ENCODE assay signal across 8 cellular contexts in genomic region chr12:31324116-31324844, GRCh38. TPM values are rescaled to one million over a fixed set of nuclear protein-coding genes. Genes with fewer than 3 reads are reported as not detected.
DNase-seq lines count a peak whose midpoint lies in the region; ATAC-seq and TF ChIP-seq lines count a peak whose summit lies in the region.

No MANE protein-coding gene starts in this region.

- H3K36me3 ChIP-seq in CD4-positive, CD25-positive, alpha-beta regulatory T cell (ENCODE audit: control insufficient read depth, insufficient read depth, low read length), result no peaks in the 10 kb centered on the region
- H3K36me3 ChIP-seq in thyroid gland, result no peaks in the 10 kb centered on the region

- no peaks in the 10 kb centered on the region for H3K9me3 Mint-ChIP-seq in CD4-positive, CD25-positive, alpha-beta regulatory T cell
- no peaks in the 10 kb centered on the region for H3K9me3 Mint-ChIP-seq in osteocyte (ENCODE audit: unreplicated experiment)

- peaks cover 52% of the 10 kb centered on the region for H3K4me1 ChIP-seq in CD4-positive, CD25-positive, alpha-beta regulatory T cell (ENCODE audit: control insufficient read depth, insufficient read depth, low read length, poor library complexity, severe bottlenecking)
- peaks cover 5 to 7% of the 10 kb centered on the region in 2 donors for H3K4me1 ChIP-seq in thyroid gland

- WGBS in thyroid gland, 2 donors, result 2 to 3% methylated on average over 7 to 9 of the region's 81 CpGs

- no peaks in the 10 kb centered on the region for H3K36me3 Mint-ChIP-seq in CD4-positive, CD25-positive, alpha-beta regulatory T cell
- H3K36me3 Mint-ChIP-seq in osteocyte (ENCODE audit: unreplicated experiment), result no peaks in the 10 kb centered on the region

- peak; percentile 66 to 67 for ATAC-seq in CD4-positive, CD25-positive, alpha-beta regulatory T cell (ENCODE audit: low read depth in 2 of 2)
- ATAC-seq in GM19351 (IDR thresholded peaks at IDR 0.05; ENCODE audit: unreplicated experiment), result peak; percentile 34

- peak overlapping the region; percentile 95 to 96 (median 96) for H3K4me3 Mint-ChIP-seq in CD4-positive, CD25-positive, alpha-beta regulatory T cell
- H3K4me3 Mint-ChIP-seq in osteocyte (ENCODE audit: unreplicated experiment), result peak overlapping the region; percentile 96

- H3K27me3 ChIP-seq in CD4-positive, CD25-positive, alpha-beta regulatory T cell (ENCODE audit: control insufficient read depth, insufficient read depth, low read length), result no peaks in the 10 kb centered on the region
- no peaks in the 10 kb centered on the region for H3K27me3 ChIP-seq in thyroid gland

- peak in 1 of 2 donors; percentile 78 for TF ChIP-seq POLR2A in thyroid gland (IDR thresholded peaks at IDR 0.05)

- no peaks in the 10 kb centered on the region for H3K9me3 ChIP-seq in CD4-positive, CD25-positive, alpha-beta regulatory T cell (ENCODE audit: control insufficient read depth in 2 of 2, low read length in 2 of 2)
- no peaks in the 10 kb centered on the region for H3K9me3 ChIP-seq in thyroid gland

- peak; percentile 74 to 86 (median 84) for DNase-seq in CD4-positive, CD25-positive, alpha-beta regulatory T cell
- peak; percentile 83 for DNase-seq in HT-29 (ENCODE audit: low spot score)
- peak; percentile 66 to 83 for DNase-seq in SHP77 (lab: John Stamatoyannopoulos, UW)
- DNase-seq in activated naive CD4-positive, alpha-beta T cell (lab: John Stamatoyannopoulos, UW), result peak; percentile 48 to 73 (median 59)
- DNase-seq in germinal center (ENCODE audit: low spot score), result peak; percentile 73
- peak; percentile 87 for DNase-seq in osteocyte (ENCODE audit: extremely low spot score, unreplicated experiment)
- DNase-seq in thyroid gland, result peak; percentile 74 to 79

- H3K4me3 ChIP-seq in CD4-positive, CD25-positive, alpha-beta regulatory T cell (ENCODE audit: low read depth, low read length), result peak overlapping the region; percentile 94
- peak overlapping the region; percentile 74 to 82 (median 76) for H3K4me3 ChIP-seq in thyroid gland (replicated peaks in 1 of 3)

- H3K4me1 Mint-ChIP-seq in CD4-positive, CD25-positive, alpha-beta regulatory T cell, result peaks cover 33 to 54% (median 37%) of the 10 kb centered on the region in 4 donors
- peaks cover 37% of the 10 kb centered on the region for H3K4me1 Mint-ChIP-seq in osteocyte (ENCODE audit: unreplicated experiment)

- TF ChIP-seq CTCF in osteocyte (IDR thresholded peaks at IDR 0.05) (no peak), thyroid gland (IDR thresholded peaks at IDR 0.05) (no peak)

- H3K27ac ChIP-seq in CD4-positive, CD25-positive, alpha-beta regulatory T cell (ENCODE audit: insufficient read depth, low read length, poor library complexity, severe bottlenecking), result peak overlapping the region; percentile 87
- H3K27ac ChIP-seq in thyroid gland, result peak overlapping the region; percentile 68 to 91 (median 88)

- intact Hi-C loops in thyroid gland (cut with DNase I), result no loop called here

- peak overlapping the region; percentile 92 to 99 (median 97) for H3K27ac Mint-ChIP-seq in CD4-positive, CD25-positive, alpha-beta regulatory T cell
- peak overlapping the region; percentile 90 for H3K27ac Mint-ChIP-seq in osteocyte (ENCODE audit: unreplicated experiment)

- peaks cover 10% of the 10 kb centered on the region for H3K27me3 Mint-ChIP-seq in CD4-positive, CD25-positive, alpha-beta regulatory T cell
- peaks cover 3% of the 10 kb centered on the region for H3K27me3 Mint-ChIP-seq in osteocyte (ENCODE audit: unreplicated experiment)

RNA-seq across cellular contexts. Expression of gene SINHCAF, which starts 1.7 kb away (rescaled TPM):
- total RNA-seq in CD4-positive, CD25-positive, alpha-beta regulatory T cell, result 53.4 TPM
- polyA plus RNA-seq in CD4-positive, CD25-positive, alpha-beta regulatory T cell, result 10 to 100 TPM; 42.0 to 73.7 (median 53.9) TPM
- 88.0 and 104 TPM in 2 replicates for total RNA-seq in HT-29 (2014; rRNA removed; shearing (Covaris generic))
- total RNA-seq in osteocyte (35.5 and 41.1 TPM in 2 replicates), thyroid gland (100 to 1,000 TPM in 1 of 4 donors, 10 to 100 TPM in 3; 24.0 to 111 (median 55.2) TPM)

Comparison
In these comparisons a context has a peak if more than half of its experiments do, and no peak if none do; other contexts are left out.
1. Peak in every context shown above with its lines: DNase-seq, ATAC-seq, H3K4me3 ChIP-seq and H3K27ac ChIP-seq.